1 cellular context compared by ENCODE assay signal in the genomic region with DNA sequence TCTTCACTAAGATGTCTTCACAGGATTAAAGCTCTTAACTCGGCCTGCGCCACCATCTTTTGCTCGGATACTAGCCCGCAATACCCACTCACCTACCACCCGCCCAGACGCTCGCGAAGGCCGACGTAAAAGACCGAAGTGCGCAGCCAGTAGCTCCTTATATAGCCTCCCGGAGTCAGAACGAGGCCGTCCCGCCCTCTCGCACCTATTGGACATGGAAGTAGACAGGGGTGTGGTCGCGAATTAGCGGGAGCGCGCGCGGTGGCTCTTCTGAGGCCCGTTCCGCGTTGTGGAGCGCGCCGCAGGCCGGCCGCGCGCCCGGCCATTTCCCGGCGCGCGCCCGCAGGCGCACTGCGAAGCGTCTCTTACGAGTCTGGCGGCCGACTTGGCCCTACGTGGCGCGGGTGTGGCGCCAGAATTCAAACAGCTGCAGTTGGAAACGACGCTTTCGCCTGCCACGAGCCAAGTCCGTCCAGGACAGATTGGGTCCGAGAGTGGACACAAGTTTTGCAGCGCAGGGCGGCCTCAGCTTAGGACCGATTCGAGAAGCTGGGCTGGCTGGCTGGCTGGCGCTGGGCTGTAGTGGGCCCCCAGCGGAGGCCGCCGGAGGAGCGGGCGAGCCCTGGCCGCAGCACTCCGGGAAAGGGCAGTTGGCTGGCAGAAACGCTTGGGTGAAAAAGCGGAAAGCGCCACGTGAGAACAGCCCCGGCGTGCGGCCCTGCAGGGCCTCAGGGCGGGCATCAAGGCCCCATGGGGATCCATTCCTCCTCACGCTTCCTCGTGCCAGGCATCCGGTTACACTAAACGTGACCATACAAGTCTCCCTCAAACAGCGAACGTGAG.
A peak's percentile ranks its signal among the peaks of the same experiment; 100 is the strongest.
TF ChIP-seq lines count a peak whose summit lies in the region.

No MANE protein-coding gene starts in this region.

TF ChIP-seq in HEK293, 187 proteins besides CTCF, POLR2A, EP300 and RAD21 (continued from another document and continues in another):
- TF ChIP-seq ZSCAN4 (tag by site-specific recombination; IDR thresholded peaks at IDR 0.05) = peak; percentile 64; the same call in 1 of the 2 replicates
- TF ChIP-seq ZNF37A (tag by site-specific recombination; IDR thresholded peaks at IDR 0.05) = no peak
- TF ChIP-seq ZNF146 (tag by site-specific recombination; IDR thresholded peaks at IDR 0.05) = peak; percentile 67
- no peak for TF ChIP-seq PRDM2 (tag by site-specific recombination; IDR thresholded peaks at IDR 0.05; ENCODE audit: borderline replicate concordance)
- peak; percentile 97 for TF ChIP-seq ZFP69B (tag by site-specific recombination; IDR thresholded peaks at IDR 0.05)
- TF ChIP-seq KLF17 (tag by site-specific recombination; IDR thresholded peaks at IDR 0.05) = peak; percentile 80
- peak; percentile 5; the same call in 1 of the 2 replicates for TF ChIP-seq ZNF549 (tag by site-specific recombination; IDR thresholded peaks at IDR 0.05)
- TF ChIP-seq ZNF785 (tag by site-specific recombination; IDR thresholded peaks at IDR 0.05) = no peak; the same call in 1 of the 2 replicates
- TF ChIP-seq KLF8 (tag by site-specific recombination; IDR thresholded peaks at IDR 0.05) = peak; percentile 81
- TF ChIP-seq ZNF777 (tag by site-specific recombination; IDR thresholded peaks at IDR 0.05; ENCODE audit: borderline replicate concordance) = peak; percentile 27
- TF ChIP-seq ZNF530 (tag by site-specific recombination; IDR thresholded peaks at IDR 0.05; ENCODE audit: low read depth) = no peak
- TF ChIP-seq YY2 (tag by site-specific recombination; IDR thresholded peaks at IDR 0.05) = peak; percentile 77
- no peak for TF ChIP-seq ZNF148 (tag by site-specific recombination; IDR thresholded peaks at IDR 0.05; ENCODE audit: borderline replicate concordance)
- no peak for TF ChIP-seq ZNF248 (tag by site-specific recombination; IDR thresholded peaks at IDR 0.05)
- TF ChIP-seq ZSCAN16 (tag by site-specific recombination; IDR thresholded peaks at IDR 0.05) = peak; percentile 58; the same call in 1 of the 2 replicates
- TF ChIP-seq OSR2 (tag by site-specific recombination; IDR thresholded peaks at IDR 0.05) = 0 out of 2 replicates have a peak, but pooled peaks have one; percentile 17
- TF ChIP-seq ZNF747 (tag by site-specific recombination; IDR thresholded peaks at IDR 0.05) = no peak
- no peak for TF ChIP-seq ZNF175 (tag by site-specific recombination; IDR thresholded peaks at IDR 0.05)
- TF ChIP-seq YY1 (tag by site-specific recombination; IDR thresholded peaks at IDR 0.05) = peak; percentile 83
- TF ChIP-seq ZNF510 (tag by site-specific recombination; IDR thresholded peaks at IDR 0.05; ENCODE audit: insufficient replicate concordance) = no peak
- peak; percentile 95 for TF ChIP-seq ZNF324 (tag by site-specific recombination; IDR thresholded peaks at IDR 0.05)
- TF ChIP-seq TSHZ1 (tag by site-specific recombination; IDR thresholded peaks at IDR 0.05; ENCODE audit: borderline replicate concordance) = peak; percentile 54; the same call in 1 of the 2 replicates
- TF ChIP-seq SCRT2 (tag by site-specific recombination; IDR thresholded peaks at IDR 0.05) = peak; percentile 43
- peak; percentile 92 for TF ChIP-seq WT1 (tag by site-specific recombination; IDR thresholded peaks at IDR 0.05)
- 0 out of 2 replicates have a peak, but pooled peaks have one; percentile 32 for TF ChIP-seq ZNF624 (tag by site-specific recombination; IDR thresholded peaks at IDR 0.05)
- peak; percentile 87 for TF ChIP-seq ZNF639 (tag by site-specific recombination; IDR thresholded peaks at IDR 0.05)
- no peak; the same call in 1 of the 2 replicates for TF ChIP-seq GLI2 (tag by site-specific recombination; IDR thresholded peaks at IDR 0.05; ENCODE audit: borderline replicate concordance, low read depth)
- TF ChIP-seq ZNF560 (tag by site-specific recombination; IDR thresholded peaks at IDR 0.05; ENCODE audit: borderline replicate concordance) = no peak
- TF ChIP-seq ZNF48 (tag by site-specific recombination; IDR thresholded peaks at IDR 0.05) = no peak
- TF ChIP-seq HIC1 (tag by site-specific recombination; IDR thresholded peaks at IDR 0.05) = peak; percentile 98
- 0 out of 2 replicates have a peak, but pooled peaks have one; percentile 62 for TF ChIP-seq AEBP2 (tag by site-specific recombination; IDR thresholded peaks at IDR 0.05; ENCODE audit: borderline replicate concordance)
- TF ChIP-seq ZNF521 (tag by site-specific recombination; IDR thresholded peaks at IDR 0.05) = no peak
